8 cellular contexts compared by ENCODE assay signal in genomic region chr6:41682497-41682961, GRCh38. TPM values are rescaled to one million over a fixed set of nuclear protein-coding genes. Genes with fewer than 3 reads are reported as not detected.
DNase-seq lines count a peak whose midpoint lies in the region; ATAC-seq, FAIRE-seq and TF ChIP-seq lines count a peak whose summit lies in the region.

No MANE protein-coding gene starts in this region.

- in situ Hi-C loops in gastrocnemius medialis (cut with MboI; ENCODE audit: low sequenced_read_pairs in 4 of 4) = loop anchor here in 3 of 4 donors (5.0 kb wide), 1 partner anchor 80 kb away; no protein-coding TSS in a partner anchor

- CTCF ChIA-PET in OCI-LY7 (lab: Charles Lee; ENCODE audit: unreplicated experiment) = no interaction called here

- TF ChIP-seq CTCF in OCI-LY7 (conservative IDR thresholded peaks at IDR 0.05; ENCODE audit: low read length) (peak; percentile 15; the same call in 1 of the 2 replicates), endothelial cell (IDR thresholded peaks at IDR 0.05; ENCODE audit: unreplicated experiment) (peak; percentile 30), gastrocnemius medialis (IDR thresholded peaks at IDR 0.05 in 4 of 5, conservative IDR thresholded peaks at IDR 0.05 in 1 of 5) (no peak)

- H3K79me2 ChIP-seq in OCI-LY7 (ENCODE audit: insufficient read depth, low read depth, low read length) = no peaks in the 10 kb centered on the region

- no peak overlapping the region for H3K4me2 ChIP-seq in OCI-LY7 (ENCODE audit: low read length)

- DNase-seq in GM12892 (ENCODE audit: insufficient read length) (no peak), OCI-LY7 (ENCODE audit: low spot score) (no peak), endothelial cell (ENCODE audit: low spot score) (no peak), gastrocnemius medialis (peak in 1 of 2 donors; percentile 27), NCI-H446 treated with DMSO at 0.1 percent for 48 hours (lab: John Stamatoyannopoulos, UW) (no peak), AG08396 (ENCODE audit: low spot score) (no peak), kidney glomerular epithelial cell (lab: John Stamatoyannopoulos, UW) (no peak)

- H3K36me3 ChIP-seq in OCI-LY7 (ENCODE audit: insufficient read depth, low read length) = peaks cover 33% of the 10 kb centered on the region
- H3K36me3 ChIP-seq in gastrocnemius medialis = peaks cover 0 to 30% of the 10 kb centered on the region in 2 donors

- no peak overlapping the region for H3K4me3 Mint-ChIP-seq in endothelial cell (ENCODE audit: unreplicated experiment)

- no peaks in the 10 kb centered on the region for H3K9me3 Mint-ChIP-seq in endothelial cell (ENCODE audit: unreplicated experiment)

- H3K4me1 Mint-ChIP-seq in endothelial cell (ENCODE audit: unreplicated experiment) = peaks cover 9% of the 10 kb centered on the region

- H3K9me3 ChIP-seq in OCI-LY7 (ENCODE audit: low read length) = no peaks in the 10 kb centered on the region
- H3K9me3 ChIP-seq in gastrocnemius medialis = no peaks in the 10 kb centered on the region

- no peaks in the 10 kb centered on the region for H3K36me3 Mint-ChIP-seq in endothelial cell (ENCODE audit: low read depth, unreplicated experiment)

- no peaks in the 10 kb centered on the region for H3K27me3 ChIP-seq in gastrocnemius medialis

- ATAC-seq in gastrocnemius medialis = peak; percentile 7 to 16
- ATAC-seq in HG03520 (IDR thresholded peaks at IDR 0.05; ENCODE audit: unreplicated experiment) = no peak

- H3K27ac Mint-ChIP-seq in endothelial cell (ENCODE audit: unreplicated experiment) = no peak overlapping the region

- intact Hi-C loops in OCI-LY7 (cut with micrococcal nuclease; ENCODE audit: unreplicated experiment) = loop anchor here (1.0 to 5.0 kb wide), 5 partner anchors 52 to 314 kb away; partner anchors contain the start of genes FRS3 and TFEB
- intact Hi-C loops in gastrocnemius medialis (cut with DNase I; ENCODE audit: low total_unique reads) = loop anchor here (1.0 to 5.0 kb wide), 4 partner anchors 79 to 258 kb away; partner anchors contain the start of genes FOXP4 and FRS3

- H3K27ac ChIP-seq in OCI-LY7 (ENCODE audit: low read depth, low read length, poor library complexity, severe bottlenecking) (no peak overlapping the region), gastrocnemius medialis (peak overlapping the region; percentile 52 to 67 (median 58))

- no peak overlapping the region for H2AFZ ChIP-seq in OCI-LY7 (ENCODE audit: low read length)

- H3K4me3 ChIP-seq in OCI-LY7 (ENCODE audit: low read depth, low read length, poor library complexity, severe bottlenecking) = no peak overlapping the region
- peak overlapping the region; percentile 40 to 61 (median 50) for H3K4me3 ChIP-seq in gastrocnemius medialis

- H3K4me1 ChIP-seq in OCI-LY7 (ENCODE audit: insufficient read depth, low read length, poor library complexity, severe bottlenecking) (peaks cover 16% of the 10 kb centered on the region), gastrocnemius medialis (peaks cover 10 to 13% of the 10 kb centered on the region in 2 donors)

- POLR2A ChIA-PET in OCI-LY7 (lab: Charles Lee) = interaction anchor here (0.7 kb wide), 1 partner anchor 587 kb away, joined by 3 read pairs; no protein-coding TSS in a partner anchor

- no peaks in the 10 kb centered on the region for H3K9me2 ChIP-seq in OCI-LY7 (ENCODE audit: insufficient read depth, low read length)

- FAIRE-seq in GM12892 (lab: Jason Lieb, UNC) = peak; percentile 36

- no TSS peak for BruUV-seq in OCI-LY7 (replicated peaks; lab: Mats Ljungman, UMichigan)

- H4K20me1 ChIP-seq in OCI-LY7 (ENCODE audit: insufficient read depth, low read length) = no peaks in the 10 kb centered on the region

- peaks cover 8% of the 10 kb centered on the region for H3K27me3 Mint-ChIP-seq in endothelial cell (ENCODE audit: unreplicated experiment)

- no peak for TF ChIP-seq POLR2A in GM12892 (IDR thresholded peaks at IDR 0.05; ENCODE audit: low read depth, low read length)
- no peak for TF ChIP-seq POLR2A in gastrocnemius medialis (IDR thresholded peaks at IDR 0.05)

RNA-seq across cellular contexts. Expression of gene MDFI, which starts 44.3 kb away (rescaled TPM):
- polyA plus RNA-seq in GM12892 (2012; ENCODE audit: missing spikeins) = not detected
- total RNA-seq in OCI-LY7 (2014; rRNA removed; shearing (Covaris generic)) = not detected in 2 replicates
- not detected in 2 replicates for total RNA-seq in OCI-LY7 (2022)
- total RNA-seq in endothelial cell (ENCODE audit: unreplicated experiment) = 285 TPM
- 1 to 10 TPM in 1 of 4 donors, under 1 TPM in 1, not detected in 2; 0.26 to 1.1 TPM for total RNA-seq in gastrocnemius medialis

RNA-seq across cellular contexts. Expression of gene TFEB, which starts 52.9 kb away (rescaled TPM):
- 55.3 TPM for polyA plus RNA-seq in GM12892 (2012; ENCODE audit: missing spikeins)
- total RNA-seq in OCI-LY7 (2014; rRNA removed; shearing (Covaris generic)) = 25.3 and 36.8 TPM in 2 replicates
- total RNA-seq in OCI-LY7 (2022) (48.6 and 60.0 TPM in 2 replicates), endothelial cell (ENCODE audit: unreplicated experiment) (10.4 TPM), gastrocnemius medialis (100 to 1,000 TPM in 2 of 4 donors, 10 to 100 TPM in 2; 82.8 to 121 (median 93.3) TPM)

Comparison
In these comparisons a context has a peak if more than half of its experiments do, and no peak if none do; other contexts are left out.
1. CTCF ChIP-seq: peak in OCI-LY7 (single experiment) and endothelial cell (single experiment); none in gastrocnemius medialis (0 of 5).
2. RNA of gene MDFI, which starts 44.3 kb away (total RNA-seq): 285 TPM in endothelial cell (single experiment); 0.26 to 1.1 TPM in gastrocnemius medialis and not detected in OCI-LY7; every median in the first group is over 100 times any median in the second.